ENCODE assay signal across 1 cellular context in the genomic region with DNA sequence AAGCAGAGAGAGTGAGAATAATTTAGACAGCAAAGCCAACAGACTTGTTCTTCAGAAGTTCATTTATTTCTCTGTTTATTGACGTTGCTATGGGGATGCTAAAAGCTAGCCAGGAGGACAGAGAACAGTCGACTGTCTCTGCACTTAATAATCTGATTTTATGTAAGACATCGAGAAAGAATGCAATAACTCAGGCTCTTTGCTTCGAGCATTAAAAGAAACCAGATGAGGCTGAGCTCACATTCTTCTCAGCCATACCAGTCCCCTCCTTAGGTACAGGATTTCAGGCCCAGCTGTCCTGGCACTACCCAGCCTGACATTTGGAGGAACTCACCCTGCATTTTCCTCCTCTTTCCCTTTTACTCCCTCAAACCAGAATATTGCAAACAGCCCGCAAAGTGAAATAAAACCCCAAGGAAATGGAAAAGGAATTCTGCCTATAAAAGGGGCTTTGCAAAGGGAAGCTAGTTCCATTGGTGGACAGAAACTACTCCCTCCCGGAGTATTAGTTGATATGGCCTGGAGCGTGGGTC.
TF ChIP-seq lines count a peak whose summit lies in the region.

No MANE protein-coding gene starts in this region.

TF ChIP-seq in SK-N-SH treated with all-trans-retinoic acid at 6 μM for 48 hours, 23 proteins besides CTCF, POLR2A, EP300 and RAD21 (continued from another document):
- TF ChIP-seq ISL1 (CRISPR knock-in tag; IDR thresholded peaks at IDR 0.05), result peak; percentile 99
- TF ChIP-seq RARB (CRISPR knock-in tag; IDR thresholded peaks at IDR 0.05), result no peak
- TF ChIP-seq TCF4 (CRISPR knock-in tag; IDR thresholded peaks at IDR 0.05; ENCODE audit: borderline replicate concordance), result peak; percentile 87
- TF ChIP-seq CSDC2 (CRISPR knock-in tag; IDR thresholded peaks at IDR 0.05), result 0 out of 2 replicates have a peak, but pooled peaks have one; percentile 71
- TF ChIP-seq ZFP30 (CRISPR knock-in tag; IDR thresholded peaks at IDR 0.05), result peak; percentile 65; the same call in 1 of the 2 replicates
- 0 out of 2 replicates have a peak, but pooled peaks have one; percentile 74 for TF ChIP-seq ESRRG (CRISPR knock-in tag; IDR thresholded peaks at IDR 0.05)
- TF ChIP-seq ZFP3 (CRISPR knock-in tag; IDR thresholded peaks at IDR 0.05), result peak; percentile 58; the same call in 1 of the 2 replicates
- TF ChIP-seq ZNF565 (CRISPR knock-in tag; conservative IDR thresholded peaks at IDR 0.05; ENCODE audit: low read depth), result no peak
- no peak for TF ChIP-seq PPARA (CRISPR knock-in tag; IDR thresholded peaks at IDR 0.05; ENCODE audit: borderline replicate concordance)
- peak; percentile 50; the same call in 1 of the 2 replicates for TF ChIP-seq ZNF8 (CRISPR knock-in tag; IDR thresholded peaks at IDR 0.05)
- peak; percentile 92 for TF ChIP-seq CREB5 (CRISPR knock-in tag; IDR thresholded peaks at IDR 0.05; ENCODE audit: low read depth)
